8 cellular contexts compared by ENCODE assay signal in the genomic region with DNA sequence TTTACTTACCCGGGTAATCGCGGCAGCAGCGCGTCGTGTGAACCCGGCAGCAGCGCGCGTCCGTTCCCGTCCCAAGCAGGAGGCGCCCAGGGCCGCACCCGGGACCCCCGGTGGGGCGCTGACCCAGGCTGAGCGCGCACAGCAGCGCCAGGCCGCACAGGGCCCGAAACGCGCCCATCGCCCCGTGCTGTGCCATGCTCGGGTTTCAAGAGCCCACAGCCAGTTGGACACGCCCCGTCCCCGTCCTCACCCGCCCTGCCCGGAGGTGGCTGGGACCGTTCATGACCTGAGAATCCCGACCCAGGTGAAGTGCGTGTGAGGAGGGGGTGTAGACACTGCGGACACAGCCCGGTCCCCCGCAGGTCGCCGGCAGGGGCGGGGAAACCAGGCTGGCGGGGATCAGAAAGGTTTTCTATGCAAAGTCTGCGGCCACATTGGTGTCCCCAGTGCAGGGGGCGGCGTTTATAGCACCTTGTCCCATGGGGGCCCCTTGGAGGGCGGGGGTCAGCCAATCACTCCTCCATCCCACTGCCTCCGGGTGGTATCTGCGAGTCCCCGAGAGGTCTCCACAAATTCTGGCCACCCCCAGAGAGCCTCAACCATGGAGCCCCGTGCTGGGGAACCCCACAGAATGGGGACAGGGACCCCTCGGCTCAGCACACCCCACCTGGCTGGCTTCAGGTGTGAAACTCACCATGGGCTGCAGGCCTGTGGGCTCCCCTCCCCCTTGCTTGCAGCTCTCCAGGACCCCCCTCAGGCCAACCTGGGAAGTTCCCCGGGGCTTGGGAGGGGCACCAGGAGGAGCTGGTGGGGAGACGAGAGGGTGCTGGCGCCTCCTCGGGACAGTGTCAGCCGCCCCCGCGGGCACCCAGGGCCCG. TPM values are rescaled to one million over a fixed set of nuclear protein-coding genes. Genes with fewer than 3 reads are reported as not detected.
DNase-seq lines count a peak whose midpoint lies in the region; ATAC-seq and TF ChIP-seq lines count a peak whose summit lies in the region.

A gene with protein sequence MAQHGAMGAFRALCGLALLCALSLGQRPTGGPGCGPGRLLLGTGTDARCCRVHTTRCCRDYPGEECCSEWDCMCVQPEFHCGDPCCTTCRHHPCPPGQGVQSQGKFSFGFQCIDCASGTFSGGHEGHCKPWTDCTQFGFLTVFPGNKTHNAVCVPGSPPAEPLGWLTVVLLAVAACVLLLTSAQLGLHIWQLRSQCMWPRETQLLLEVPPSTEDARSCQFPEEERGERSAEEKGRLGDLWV (minus strand): TSS at position 217 of the 878 bp plus-strand sequence. CDS start 21 bp downstream, at position 196.

- H3K9me3 ChIP-seq in iPS-18a (ENCODE audit: control insufficient read depth, low read depth, low read length) (no peaks in the 10 kb centered on the region), ascending aorta (no peaks in the 10 kb centered on the region)

- H3K4me3 ChIP-seq in iPS-18a (ENCODE audit: low read length) (peak within 1 kb of the TSS; percentile 35), ascending aorta (peak within 1 kb of the TSS in 1 of 2 donors; percentile 41)

- ATAC-seq in Right ventricle myocardium superior (ENCODE audit: poor library complexity) (peak; percentile 42), GM19035 (IDR thresholded peaks at IDR 0.05; ENCODE audit: unreplicated experiment) (no peak)
- ATAC-seq in stimulated activated naive CD8-positive, alpha-beta T cell treated with anti-CD3 and anti-CD28 coated beads, Interleukin-15, Interleukin-2, amounts not matched to agents 100 U/mL and 50 U/mL, for 24 hours = peak; percentile 9

- H3K36me3 ChIP-seq in iPS-18a (ENCODE audit: control insufficient read depth, low read depth, low read length) = no peaks in the 10 kb centered on the region
- H3K36me3 ChIP-seq in ascending aorta = no peaks in the 10 kb centered on the region

- H3K9ac ChIP-seq in iPS-18a (ENCODE audit: low read length) = no peak within 1 kb of the TSS

- TF ChIP-seq CTCF in ascending aorta (IDR thresholded peaks at IDR 0.05) = no peak

- no peak within 1 kb of the TSS for H3K27ac ChIP-seq in iPS-18a (ENCODE audit: low read length)
- H3K27ac ChIP-seq in ascending aorta = no peak within 1 kb of the TSS

- DNase-seq in Right ventricle myocardium superior (peak; percentile 41), cardiac septum (ENCODE audit: low spot score) (no peak), NCI-H2196 treated with DMSO at 0.1 percent for 48 hours (lab: John Stamatoyannopoulos, UW; ENCODE audit: unreplicated experiment) (no peak), ascending aorta (ENCODE audit: low spot score in 2 of 2) (no peak)
- peak; percentile 78 for DNase-seq in activated CD8-positive, alpha-beta memory T cell treated with anti-CD3 and anti-CD28 coated beads, Interleukin-2, amount 50 U/mL, for 48 hours
- DNase-seq in stimulated activated naive CD8-positive, alpha-beta T cell treated with anti-CD3 and anti-CD28 coated beads, Interleukin-15, Interleukin-2, amounts not matched to agents 100 U/mL and 50 U/mL, for 24 hours = peak; percentile 56

- peaks cover 29% of the 10 kb centered on the region for H3K27me3 ChIP-seq in iPS-18a (ENCODE audit: control insufficient read depth, insufficient read depth, low read length)
- peaks cover 15% of the 10 kb centered on the region for H3K27me3 ChIP-seq in ascending aorta

- H3K4me1 ChIP-seq in iPS-18a (ENCODE audit: control insufficient read depth, low read depth, low read length) (no peaks in the 10 kb centered on the region), ascending aorta (peaks cover 0 to 3% of the 10 kb centered on the region in 2 donors)

- intact Hi-C loops in Right ventricle myocardium superior (cut with DNase I) (no loop called here), cardiac septum (cut with DNase I) (loop anchor here (5.0 kb wide), 1 partner anchor 74 kb away; no protein-coding TSS in a partner anchor), ascending aorta (cut with DNase I) (no loop called here)

RNA-seq across cellular contexts. Expression of the gene that starts here (rescaled TPM):
- total RNA-seq in Right ventricle myocardium superior = 0.32 TPM
- total RNA-seq in cardiac septum = 0.19 TPM
- not detected for total RNA-seq in ascending aorta

Comparison
In these comparisons a context has a peak if more than half of its experiments do, and no peak if none do; other contexts are left out.
1. Peak in DNase-seq and ATAC-seq in Right ventricle myocardium superior; RNA of the gene not detected or under 1 TPM.
2. DNase-seq: peak in activated CD8-positive, alpha-beta memory T cell treated with anti-CD3 and anti-CD28 coated beads, Interleukin-2, amount 50 U/mL, for 48 hours (single experiment) and stimulated activated naive CD8-positive, alpha-beta T cell treated with anti-CD3 and anti-CD28 coated beads, Interleukin-15, Interleukin-2, amounts not matched to agents 100 U/mL and 50 U/mL, for 24 hours (single experiment); none in cardiac septum (single experiment), NCI-H2196 treated with DMSO at 0.1 percent for 48 hours (single experiment) and ascending aorta (0 of 2).